In the genomic region with DNA sequence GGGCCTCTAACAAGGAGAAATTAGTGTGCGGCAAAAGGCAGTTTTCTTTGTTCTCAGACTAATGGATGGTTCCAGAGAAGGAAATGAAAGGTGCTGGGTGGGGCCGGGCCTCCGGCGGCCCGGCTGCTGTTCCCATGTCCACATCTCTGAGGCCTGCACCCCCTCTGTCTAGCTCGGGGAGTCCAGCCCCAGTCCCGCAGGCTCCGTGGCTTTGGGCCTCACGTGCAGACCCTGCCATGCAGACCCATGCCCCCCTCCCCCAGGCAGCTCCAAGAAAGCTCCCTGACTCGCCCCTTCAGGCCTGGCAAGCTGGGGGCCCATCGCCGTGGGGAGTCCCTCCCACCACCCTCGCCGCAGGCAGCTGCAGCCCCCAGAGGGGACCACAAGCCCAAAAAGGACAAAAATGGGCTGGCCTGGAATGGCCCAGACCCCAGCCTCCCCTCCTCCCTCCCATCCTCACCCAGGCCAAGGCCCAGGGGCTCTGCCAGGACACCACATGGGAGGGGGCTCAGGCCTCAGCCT, we compare ENCODE assay signal across 1 cellular context.
TF ChIP-seq lines count a peak whose summit lies in the region.

No MANE protein-coding gene starts in this region.

TF ChIP-seq in GM23338, 12 proteins besides CTCF, POLR2A, EP300 and RAD21:
- TF ChIP-seq CREB1 (CRISPR knock-in tag; IDR thresholded peaks at IDR 0.05; ENCODE audit: low read depth) (no peak), EZH2 (IDR thresholded peaks at IDR 0.05; ENCODE audit: low read depth, unreplicated experiment) (no peak), STAT1 (IDR thresholded peaks at IDR 0.05; ENCODE audit: unreplicated experiment) (no peak), NANOG (IDR thresholded peaks at IDR 0.05; ENCODE audit: borderline replicate concordance) (no peak), ZNF462 (CRISPR knock-in tag; IDR thresholded peaks at IDR 0.05) (no peak), JUNB (IDR thresholded peaks at IDR 0.05; ENCODE audit: unreplicated experiment) (no peak)
- TF ChIP-seq, protein P1, sequence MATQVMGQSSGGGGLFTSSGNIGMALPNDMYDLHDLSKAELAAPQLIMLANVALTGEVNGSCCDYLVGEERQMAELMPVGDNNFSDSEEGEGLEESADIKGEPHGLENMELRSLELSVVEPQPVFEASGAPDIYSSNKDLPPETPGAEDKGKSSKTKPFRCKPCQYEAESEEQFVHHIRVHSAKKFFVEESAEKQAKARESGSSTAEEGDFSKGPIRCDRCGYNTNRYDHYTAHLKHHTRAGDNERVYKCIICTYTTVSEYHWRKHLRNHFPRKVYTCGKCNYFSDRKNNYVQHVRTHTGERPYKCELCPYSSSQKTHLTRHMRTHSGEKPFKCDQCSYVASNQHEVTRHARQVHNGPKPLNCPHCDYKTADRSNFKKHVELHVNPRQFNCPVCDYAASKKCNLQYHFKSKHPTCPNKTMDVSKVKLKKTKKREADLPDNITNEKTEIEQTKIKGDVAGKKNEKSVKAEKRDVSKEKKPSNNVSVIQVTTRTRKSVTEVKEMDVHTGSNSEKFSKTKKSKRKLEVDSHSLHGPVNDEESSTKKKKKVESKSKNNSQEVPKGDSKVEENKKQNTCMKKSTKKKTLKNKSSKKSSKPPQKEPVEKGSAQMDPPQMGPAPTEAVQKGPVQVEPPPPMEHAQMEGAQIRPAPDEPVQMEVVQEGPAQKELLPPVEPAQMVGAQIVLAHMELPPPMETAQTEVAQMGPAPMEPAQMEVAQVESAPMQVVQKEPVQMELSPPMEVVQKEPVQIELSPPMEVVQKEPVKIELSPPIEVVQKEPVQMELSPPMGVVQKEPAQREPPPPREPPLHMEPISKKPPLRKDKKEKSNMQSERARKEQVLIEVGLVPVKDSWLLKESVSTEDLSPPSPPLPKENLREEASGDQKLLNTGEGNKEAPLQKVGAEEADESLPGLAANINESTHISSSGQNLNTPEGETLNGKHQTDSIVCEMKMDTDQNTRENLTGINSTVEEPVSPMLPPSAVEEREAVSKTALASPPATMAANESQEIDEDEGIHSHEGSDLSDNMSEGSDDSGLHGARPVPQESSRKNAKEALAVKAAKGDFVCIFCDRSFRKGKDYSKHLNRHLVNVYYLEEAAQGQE (IDR thresholded peaks at IDR 0.05; ENCODE audit: unreplicated experiment), result no peak
- TF ChIP-seq, protein P2, sequence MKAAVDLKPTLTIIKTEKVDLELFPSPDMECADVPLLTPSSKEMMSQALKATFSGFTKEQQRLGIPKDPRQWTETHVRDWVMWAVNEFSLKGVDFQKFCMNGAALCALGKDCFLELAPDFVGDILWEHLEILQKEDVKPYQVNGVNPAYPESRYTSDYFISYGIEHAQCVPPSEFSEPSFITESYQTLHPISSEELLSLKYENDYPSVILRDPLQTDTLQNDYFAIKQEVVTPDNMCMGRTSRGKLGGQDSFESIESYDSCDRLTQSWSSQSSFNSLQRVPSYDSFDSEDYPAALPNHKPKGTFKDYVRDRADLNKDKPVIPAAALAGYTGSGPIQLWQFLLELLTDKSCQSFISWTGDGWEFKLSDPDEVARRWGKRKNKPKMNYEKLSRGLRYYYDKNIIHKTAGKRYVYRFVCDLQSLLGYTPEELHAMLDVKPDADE (IDR thresholded peaks at IDR 0.05), result no peak
